Comparison of ENCODE assay signal across 8 cellular contexts in genomic region chr16:31880322-31880979, GRCh38. TPM values are rescaled to one million over a fixed set of nuclear protein-coding genes. Genes with fewer than 3 reads are reported as not detected.
DNase-seq lines count a peak whose midpoint lies in the region; ATAC-seq, FAIRE-seq and TF ChIP-seq lines count a peak whose summit lies in the region.

No MANE protein-coding gene starts in this region.

- H3K9me3 Mint-ChIP-seq in osteocyte (ENCODE audit: unreplicated experiment), result no peaks in the 10 kb centered on the region

- H3K9me3 ChIP-seq in T-helper 17 cell (ENCODE audit: control insufficient read depth, low read length, poor library complexity, severe bottlenecking), result no peaks in the 10 kb centered on the region

- FAIRE-seq in GM12892 (lab: Jason Lieb, UNC), result peak; percentile 62

- H3K36me3 Mint-ChIP-seq in T-helper 17 cell (ENCODE audit: low read depth) (peaks cover 8% of the 10 kb centered on the region), osteocyte (ENCODE audit: unreplicated experiment) (peaks cover 17% of the 10 kb centered on the region)

- no peak for TF ChIP-seq CTCF in epithelial cell of esophagus (IDR thresholded peaks at IDR 0.05; ENCODE audit: insufficient read depth, low read depth, low read length, missing control alignments)
- no peak for TF ChIP-seq CTCF in osteocyte (IDR thresholded peaks at IDR 0.05)

- no peak overlapping the region for H3K4me3 ChIP-seq in epithelial cell of esophagus (ENCODE audit: low read length)

- H3K4me3 Mint-ChIP-seq in T-helper 17 cell (peak overlapping the region; percentile 21), osteocyte (ENCODE audit: unreplicated experiment) (no peak overlapping the region)

- H3K4me1 Mint-ChIP-seq in T-helper 17 cell, result peaks cover 46% of the 10 kb centered on the region
- peaks cover 47% of the 10 kb centered on the region for H3K4me1 Mint-ChIP-seq in osteocyte (ENCODE audit: unreplicated experiment)

- peak; percentile 51 for ATAC-seq in HG02885 (IDR thresholded peaks at IDR 0.05; ENCODE audit: poor library complexity, unreplicated experiment)
- ATAC-seq in T-helper 17 cell, result peak; percentile 49

- H3K27ac Mint-ChIP-seq in T-helper 17 cell (peak overlapping the region; percentile 99), osteocyte (ENCODE audit: unreplicated experiment) (peak overlapping the region; percentile 81)

- no peaks in the 10 kb centered on the region for H3K27me3 Mint-ChIP-seq in T-helper 17 cell
- H3K27me3 Mint-ChIP-seq in osteocyte (ENCODE audit: unreplicated experiment), result no peaks in the 10 kb centered on the region

- TF ChIP-seq POLR2A in GM12892 (IDR thresholded peaks at IDR 0.05; ENCODE audit: low read depth, low read length), result peak; percentile 51; the same call in 1 of the 2 replicates

- DNase-seq in GM12892 (ENCODE audit: insufficient read length) (no peak), T-helper 17 cell (no peak), epithelial cell of esophagus (ENCODE audit: low read depth) (peak; percentile 65), osteocyte (ENCODE audit: extremely low spot score, unreplicated experiment) (no peak), SW480 (ENCODE audit: low spot score) (no peak), NCI-H2107 (lab: John Stamatoyannopoulos, UW) (no peak), hippocampal formation (lab: John Stamatoyannopoulos, UW) (no peak)

RNA-seq across cellular contexts. Expression of gene ZNF267, which starts 6.8 kb away (rescaled TPM):
- polyA plus RNA-seq in GM12892 (2012; ENCODE audit: missing spikeins), result 36.4 TPM
- 10 to 100 TPM; 78.9 to 80.5 TPM for total RNA-seq in T-helper 17 cell
- 6.2 and 9.5 TPM in 2 replicates for total RNA-seq in osteocyte
